Comparison of ENCODE assay signal across 8 cellular contexts in genomic region chr14:103056322-103057027, GRCh38. TPM values are rescaled to one million over a fixed set of nuclear protein-coding genes. Genes with fewer than 3 reads are reported as not detected.
DNase-seq lines count a peak whose midpoint lies in the region; ATAC-seq and TF ChIP-seq lines count a peak whose summit lies in the region.

No MANE protein-coding gene starts in this region.

- no peak for TF ChIP-seq RAD21 in Ishikawa (IDR thresholded peaks at IDR 0.05; ENCODE audit: low read depth)

- peak overlapping the region; percentile 99 for H3K27ac ChIP-seq in left ventricle myocardium inferior (replicated peaks)

- no peaks in the 10 kb centered on the region for H3K36me3 Mint-ChIP-seq in activated naive CD8-positive, alpha-beta T cell treated with anti-CD3 and anti-CD28 coated beads for 36 hours

- no peak overlapping the region for H3K27ac Mint-ChIP-seq in activated naive CD8-positive, alpha-beta T cell treated with anti-CD3 and anti-CD28 coated beads for 36 hours

- no peaks in the 10 kb centered on the region for H3K27me3 ChIP-seq in left ventricle myocardium inferior (ENCODE audit: low read depth)

- H3K4me3 ChIP-seq in left ventricle myocardium inferior: peak overlapping the region; percentile 100

- no peak for TF ChIP-seq EP300 in Ishikawa (IDR thresholded peaks at IDR 0.05; ENCODE audit: borderline replicate concordance)

- DNase-seq in DMS79 treated with DMSO at 0.1 percent for 48 hours (lab: John Stamatoyannopoulos, UW) (peak; percentile 31), DMS79 (lab: John Stamatoyannopoulos, UW) (no peak), left ventricle myocardium inferior (peak; percentile 84), putamen (ENCODE audit: low spot score) (peak; percentile 25)
- DNase-seq in activated naive CD8-positive, alpha-beta T cell treated with anti-CD3 and anti-CD28 coated beads for 36 hours: no peak

- no peaks in the 10 kb centered on the region for H3K9me3 Mint-ChIP-seq in activated naive CD8-positive, alpha-beta T cell treated with anti-CD3 and anti-CD28 coated beads for 36 hours

- peaks cover 76% of the 10 kb centered on the region for H3K4me1 ChIP-seq in left ventricle myocardium inferior

- no peak for TF ChIP-seq CTCF in left ventricle myocardium inferior (IDR thresholded peaks at IDR 0.05; ENCODE audit: borderline replicate concordance)

- peak overlapping the region; percentile 70 for H3K4me3 Mint-ChIP-seq in activated naive CD8-positive, alpha-beta T cell treated with anti-CD3 and anti-CD28 coated beads for 36 hours

- ATAC-seq in HG02884 (IDR thresholded peaks at IDR 0.05; ENCODE audit: unreplicated experiment): no peak
- no peak for ATAC-seq in HG02798 (IDR thresholded peaks at IDR 0.05; ENCODE audit: poor library complexity, unreplicated experiment)

- H3K9me3 ChIP-seq in left ventricle myocardium inferior (replicated peaks): no peaks in the 10 kb centered on the region

- peaks cover 3% of the 10 kb centered on the region for H3K4me1 Mint-ChIP-seq in activated naive CD8-positive, alpha-beta T cell treated with anti-CD3 and anti-CD28 coated beads for 36 hours

- H3K27me3 Mint-ChIP-seq in activated naive CD8-positive, alpha-beta T cell treated with anti-CD3 and anti-CD28 coated beads for 36 hours: peaks cover 47% of the 10 kb centered on the region

- no peaks in the 10 kb centered on the region for H3K36me3 ChIP-seq in left ventricle myocardium inferior

- intact Hi-C loops in left ventricle myocardium inferior (cut with micrococcal nuclease): no loop called here

TF ChIP-seq in Ishikawa, 13 proteins besides CTCF, POLR2A, EP300 and RAD21:
- TF ChIP-seq EGR1 (IDR thresholded peaks at IDR 0.05): peak; percentile 46; the same call in 1 of the 2 replicates
- TF ChIP-seq TEAD4 (IDR thresholded peaks at IDR 0.05): no peak
- no peak for TF ChIP-seq CREB1 (IDR thresholded peaks at IDR 0.05; ENCODE audit: low read depth)
- TF ChIP-seq ZBTB7A (IDR thresholded peaks at IDR 0.05; ENCODE audit: low read depth): peak; percentile 34; the same call in 1 of the 2 replicates
- no peak for TF ChIP-seq REST (IDR thresholded peaks at IDR 0.05; ENCODE audit: low read depth)
- no peak for TF ChIP-seq NFIC (IDR thresholded peaks at IDR 0.05)
TF ChIP-seq in Ishikawa: peak in this region for 2.

RNA-seq across cellular contexts. Expression of gene CDC42BPB, which starts 0.9 kb away (rescaled TPM):
- 1 to 10 TPM; 2.0 to 2.5 TPM for total RNA-seq in activated naive CD8-positive, alpha-beta T cell treated with anti-CD3 and anti-CD28 coated beads for 36 hours
- total RNA-seq in left ventricle myocardium inferior: 67.1 TPM

RNA-seq across cellular contexts. Expression of gene LBHD2, which starts 27.5 kb away (rescaled TPM):
- not detected for total RNA-seq in activated naive CD8-positive, alpha-beta T cell treated with anti-CD3 and anti-CD28 coated beads for 36 hours
- not detected for total RNA-seq in left ventricle myocardium inferior

RNA-seq across cellular contexts. Expression of gene EXOC3L4, which starts 38.0 kb away (rescaled TPM):
- total RNA-seq in activated naive CD8-positive, alpha-beta T cell treated with anti-CD3 and anti-CD28 coated beads for 36 hours: not detected
- total RNA-seq in left ventricle myocardium inferior: 0.66 TPM

Comparison
In these comparisons a context has a peak if more than half of its experiments do, and no peak if none do; other contexts are left out.
1. DNase-seq: peak in DMS79 treated with DMSO at 0.1 percent for 48 hours (single experiment), left ventricle myocardium inferior (single experiment) and putamen (single experiment); none in DMS79 (single experiment) and activated naive CD8-positive, alpha-beta T cell treated with anti-CD3 and anti-CD28 coated beads for 36 hours (single experiment).
2. RNA of gene CDC42BPB, which starts 0.9 kb away (total RNA-seq): 67.1 TPM in left ventricle myocardium inferior (single experiment); 2.0 to 2.5 TPM in activated naive CD8-positive, alpha-beta T cell treated with anti-CD3 and anti-CD28 coated beads for 36 hours; every median in the first group is over 10 times any median in the second.